Comparison of ENCODE assay signal across 22 cellular contexts in the genomic region with DNA sequence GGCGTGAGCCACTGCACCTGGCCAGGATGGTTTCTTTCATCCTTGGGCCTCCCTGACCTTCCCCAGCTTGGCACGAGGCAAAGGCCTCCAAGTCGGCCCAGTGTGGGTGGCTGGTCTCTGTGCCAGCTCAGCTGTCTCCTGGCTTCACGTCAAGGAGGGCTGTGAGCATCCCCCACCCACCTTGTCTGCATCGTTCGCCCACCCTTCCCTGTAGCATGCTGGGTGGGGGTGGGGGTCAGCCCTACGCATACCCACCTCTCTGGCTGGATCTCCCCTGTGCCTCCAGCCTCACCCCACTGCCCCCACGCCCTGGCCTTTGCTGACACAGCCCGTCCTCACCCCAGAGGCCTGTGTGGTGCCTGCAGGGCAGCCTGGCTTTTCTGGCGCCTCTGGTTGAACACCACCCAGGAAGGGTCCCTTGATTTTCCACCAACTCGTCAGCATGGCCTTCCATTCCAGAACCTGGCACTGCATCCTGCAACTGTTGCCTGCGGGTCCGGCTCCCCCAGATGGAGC.
"Had no signal": no experiment of that assay in that cellular context is flagged by ENCODE, and none has a peak within 500 bp of the region (broad histone marks: within the 10 kb centered on the region; RNA-seq: fewer than 3 reads in every experiment).

No MANE protein-coding gene starts in this region.

- H3K36me3 ChIP-seq: MG63 had no signal

- H3K27me3 ChIP-seq: MG63 had no signal

- DNase-seq: activated B cell treated with CpG ODN at 0.5 μM for 24 hours; activated CD4-positive, alpha-beta memory T cell treated with anti-CD3 and anti-CD28 coated beads for 36 hours; activated CD4-positive, alpha-beta T cell treated with anti-CD3 and anti-CD28 coated beads for 1 hour; activated CD4-positive, alpha-beta T cell treated with anti-CD3 and anti-CD28 coated beads, Interleukin-2, amount 10 ng/mL, durations not matched to agents 24 days and 14 days; activated CD8-positive, alpha-beta memory T cell treated with anti-CD3 and anti-CD28 coated beads for 24 hours; activated effector memory CD4-positive, alpha-beta T cell treated with anti-CD3 and anti-CD28 coated beads, Interleukin-2, amount 50 U/mL, for 16 hours; activated naive CD4-positive, alpha-beta T cell treated with Interleukin-2 at 50 U/mL for 16 hours; activated naive CD8-positive, alpha-beta T cell treated with anti-CD3 and anti-CD28 coated beads, Interleukin-2, amount 50 U/mL, for 24 hours; activated T-cell treated with anti-CD3 and anti-CD28 coated beads, Interleukin-2, amount 50 U/mL, for 4 hours; amniotic stem cell; MG63; NCI-H1105 treated with DMSO at 0.1 percent for 48 hours; NCI-H1436 treated with DMSO at 0.1 percent for 48 hours; NCI-H187; NCI-H2081; NCI-H524; PC-9; T-cell; T-helper 2 cell; T1000 had no signal

- H3K9me3 ChIP-seq: MG63 had no signal

- H3K4me3 ChIP-seq: MG63, PC-9, SK-N-MC had no signal

- ATAC-seq: activated naive CD4-positive, alpha-beta T cell treated with anti-CD3 and anti-CD28 coated beads, Interleukin-2, amount 50 U/mL, for 72 hours; activated naive CD8-positive, alpha-beta T cell treated with anti-CD3 and anti-CD28 coated beads, Interleukin-2, amount 50 U/mL, for 24 hours; activated T-cell treated with anti-CD3 and anti-CD28 coated beads, Interleukin-2, amount 50 U/mL, for 4 hours; T-cell had no signal

- H3K27ac ChIP-seq: PC-9, SK-N-MC had no signal
